Comparison of ENCODE assay signal across 1 cellular context in the genomic region with DNA sequence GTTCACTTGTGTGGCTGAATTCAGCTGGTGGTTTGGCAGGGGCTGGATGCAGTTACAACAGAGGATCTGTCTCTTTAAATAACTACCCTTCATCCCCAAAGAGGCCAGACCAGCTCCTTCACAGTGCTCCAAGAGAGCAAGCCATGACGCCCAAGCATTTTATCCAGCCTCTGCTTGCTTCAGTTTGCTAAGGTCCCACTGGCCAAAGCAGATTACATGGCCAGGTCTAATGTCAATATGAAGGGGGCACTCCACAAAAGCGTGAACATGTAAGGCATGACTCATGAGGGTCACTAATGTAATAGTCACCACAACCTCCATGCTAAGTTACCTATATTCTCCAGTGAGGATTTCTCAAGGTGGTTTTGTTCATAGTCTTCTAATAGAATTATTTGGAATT.
TF ChIP-seq lines count a peak whose summit lies in the region.

No MANE protein-coding gene starts in this region.

TF ChIP-seq in SK-N-SH treated with all-trans-retinoic acid at 6 μM for 48 hours, 23 proteins besides CTCF, POLR2A, EP300 and RAD21 (continued from another document):
- TF ChIP-seq, protein P1, sequence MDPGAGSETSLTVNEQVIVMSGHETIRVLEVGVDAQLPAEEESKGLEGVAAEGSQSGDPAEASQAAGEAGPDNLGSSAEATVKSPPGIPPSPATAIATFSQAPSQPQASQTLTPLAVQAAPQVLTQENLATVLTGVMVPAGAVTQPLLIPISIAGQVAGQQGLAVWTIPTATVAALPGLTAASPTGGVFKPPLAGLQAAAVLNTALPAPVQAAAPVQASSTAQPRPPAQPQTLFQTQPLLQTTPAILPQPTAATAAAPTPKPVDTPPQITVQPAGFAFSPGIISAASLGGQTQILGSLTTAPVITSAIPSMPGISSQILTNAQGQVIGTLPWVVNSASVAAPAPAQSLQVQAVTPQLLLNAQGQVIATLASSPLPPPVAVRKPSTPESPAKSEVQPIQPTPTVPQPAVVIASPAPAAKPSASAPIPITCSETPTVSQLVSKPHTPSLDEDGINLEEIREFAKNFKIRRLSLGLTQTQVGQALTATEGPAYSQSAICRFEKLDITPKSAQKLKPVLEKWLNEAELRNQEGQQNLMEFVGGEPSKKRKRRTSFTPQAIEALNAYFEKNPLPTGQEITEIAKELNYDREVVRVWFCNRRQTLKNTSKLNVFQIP (CRISPR knock-in tag; IDR thresholded peaks at IDR 0.05; ENCODE audit: borderline replicate concordance, low read depth), result no peak
- TF ChIP-seq BACH2 (CRISPR knock-in tag; IDR thresholded peaks at IDR 0.05; ENCODE audit: borderline replicate concordance), result no peak
- no peak for TF ChIP-seq TOX (CRISPR knock-in tag; IDR thresholded peaks at IDR 0.05; ENCODE audit: borderline replicate concordance)
- no peak for TF ChIP-seq ZC3H10 (CRISPR knock-in tag; IDR thresholded peaks at IDR 0.05)
- TF ChIP-seq CSDC2 (CRISPR knock-in tag; IDR thresholded peaks at IDR 0.05), result no peak
- TF ChIP-seq SNAI2 (CRISPR knock-in tag; IDR thresholded peaks at IDR 0.05), result no peak
- TF ChIP-seq GLIS3 (CRISPR knock-in tag; IDR thresholded peaks at IDR 0.05), result no peak
- TF ChIP-seq ZNF70 (CRISPR knock-in tag; IDR thresholded peaks at IDR 0.05), result no peak
- TF ChIP-seq, protein P2, sequence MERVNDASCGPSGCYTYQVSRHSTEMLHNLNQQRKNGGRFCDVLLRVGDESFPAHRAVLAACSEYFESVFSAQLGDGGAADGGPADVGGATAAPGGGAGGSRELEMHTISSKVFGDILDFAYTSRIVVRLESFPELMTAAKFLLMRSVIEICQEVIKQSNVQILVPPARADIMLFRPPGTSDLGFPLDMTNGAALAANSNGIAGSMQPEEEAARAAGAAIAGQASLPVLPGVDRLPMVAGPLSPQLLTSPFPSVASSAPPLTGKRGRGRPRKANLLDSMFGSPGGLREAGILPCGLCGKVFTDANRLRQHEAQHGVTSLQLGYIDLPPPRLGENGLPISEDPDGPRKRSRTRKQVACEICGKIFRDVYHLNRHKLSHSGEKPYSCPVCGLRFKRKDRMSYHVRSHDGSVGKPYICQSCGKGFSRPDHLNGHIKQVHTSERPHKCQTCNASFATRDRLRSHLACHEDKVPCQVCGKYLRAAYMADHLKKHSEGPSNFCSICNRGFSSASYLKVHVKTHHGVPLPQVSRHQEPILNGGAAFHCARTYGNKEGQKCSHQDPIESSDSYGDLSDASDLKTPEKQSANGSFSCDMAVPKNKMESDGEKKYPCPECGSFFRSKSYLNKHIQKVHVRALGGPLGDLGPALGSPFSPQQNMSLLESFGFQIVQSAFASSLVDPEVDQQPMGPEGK (CRISPR knock-in tag; IDR thresholded peaks at IDR 0.05; ENCODE audit: borderline replicate concordance), result no peak
- TF ChIP-seq ESRRG (CRISPR knock-in tag; IDR thresholded peaks at IDR 0.05), result no peak
- no peak for TF ChIP-seq ZNF8 (CRISPR knock-in tag; IDR thresholded peaks at IDR 0.05)
- TF ChIP-seq, protein P3, sequence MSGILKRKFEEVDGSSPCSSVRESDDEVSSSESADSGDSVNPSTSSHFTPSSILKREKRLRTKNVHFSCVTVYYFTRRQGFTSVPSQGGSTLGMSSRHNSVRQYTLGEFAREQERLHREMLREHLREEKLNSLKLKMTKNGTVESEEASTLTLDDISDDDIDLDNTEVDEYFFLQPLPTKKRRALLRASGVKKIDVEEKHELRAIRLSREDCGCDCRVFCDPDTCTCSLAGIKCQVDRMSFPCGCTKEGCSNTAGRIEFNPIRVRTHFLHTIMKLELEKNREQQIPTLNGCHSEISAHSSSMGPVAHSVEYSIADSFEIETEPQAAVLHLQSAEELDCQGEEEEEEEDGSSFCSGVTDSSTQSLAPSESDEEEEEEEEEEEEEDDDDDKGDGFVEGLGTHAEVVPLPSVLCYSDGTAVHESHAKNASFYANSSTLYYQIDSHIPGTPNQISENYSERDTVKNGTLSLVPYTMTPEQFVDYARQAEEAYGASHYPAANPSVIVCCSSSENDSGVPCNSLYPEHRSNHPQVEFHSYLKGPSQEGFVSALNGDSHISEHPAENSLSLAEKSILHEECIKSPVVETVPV (CRISPR knock-in tag; IDR thresholded peaks at IDR 0.05), result no peak
- TF ChIP-seq ZFP30 (CRISPR knock-in tag; IDR thresholded peaks at IDR 0.05), result no peak
- no peak for TF ChIP-seq ISL1 (CRISPR knock-in tag; IDR thresholded peaks at IDR 0.05)
- TF ChIP-seq ZNF565 (CRISPR knock-in tag; conservative IDR thresholded peaks at IDR 0.05; ENCODE audit: low read depth), result no peak
- TF ChIP-seq, protein P4, sequence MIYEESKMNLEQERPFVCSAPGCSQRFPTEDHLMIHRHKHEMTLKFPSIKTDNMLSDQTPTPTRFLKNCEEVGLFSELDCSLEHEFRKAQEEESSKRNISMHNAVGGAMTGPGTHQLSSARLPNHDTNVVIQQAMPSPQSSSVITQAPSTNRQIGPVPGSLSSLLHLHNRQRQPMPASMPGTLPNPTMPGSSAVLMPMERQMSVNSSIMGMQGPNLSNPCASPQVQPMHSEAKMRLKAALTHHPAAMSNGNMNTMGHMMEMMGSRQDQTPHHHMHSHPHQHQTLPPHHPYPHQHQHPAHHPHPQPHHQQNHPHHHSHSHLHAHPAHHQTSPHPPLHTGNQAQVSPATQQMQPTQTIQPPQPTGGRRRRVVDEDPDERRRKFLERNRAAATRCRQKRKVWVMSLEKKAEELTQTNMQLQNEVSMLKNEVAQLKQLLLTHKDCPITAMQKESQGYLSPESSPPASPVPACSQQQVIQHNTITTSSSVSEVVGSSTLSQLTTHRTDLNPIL (CRISPR knock-in tag; IDR thresholded peaks at IDR 0.05; ENCODE audit: low read depth), result no peak
- no peak for TF ChIP-seq TCF4 (CRISPR knock-in tag; IDR thresholded peaks at IDR 0.05; ENCODE audit: borderline replicate concordance)
